Comparison of ENCODE assay signal across 1 cellular context in genomic region chr9:27519466-27520465, GRCh38.
TF ChIP-seq lines count a peak whose summit lies in the region.

No MANE protein-coding gene starts in this region.

TF ChIP-seq in WTC11, 78 proteins besides CTCF, POLR2A, EP300 and RAD21 (continued from another document):
- TF ChIP-seq ATF2 (CRISPR knock-in tag; IDR thresholded peaks at IDR 0.05; ENCODE audit: borderline replicate concordance, low read depth) (no peak), ZNF512 (CRISPR knock-in tag; IDR thresholded peaks at IDR 0.05; ENCODE audit: borderline replicate concordance) (no peak), AFF4 (CRISPR knock-in tag; IDR thresholded peaks at IDR 0.05; ENCODE audit: borderline replicate concordance) (no peak), GABPB1 (CRISPR knock-in tag; IDR thresholded peaks at IDR 0.05) (no peak), E2F4 (CRISPR knock-in tag; IDR thresholded peaks at IDR 0.05; ENCODE audit: borderline replicate concordance, low read depth) (no peak), NR2C2 (CRISPR knock-in tag; IDR thresholded peaks at IDR 0.05) (no peak), PRRX2 (CRISPR knock-in tag; IDR thresholded peaks at IDR 0.05) (no peak), ZNF671 (CRISPR knock-in tag; IDR thresholded peaks at IDR 0.05) (no peak), SMAD4 (CRISPR knock-in tag; IDR thresholded peaks at IDR 0.05) (no peak), ELF4 (CRISPR knock-in tag; IDR thresholded peaks at IDR 0.05; ENCODE audit: low read depth) (no peak), FOXK1 (CRISPR knock-in tag; IDR thresholded peaks at IDR 0.05) (no peak), JUN (CRISPR knock-in tag; IDR thresholded peaks at IDR 0.05) (no peak)
